In the genomic region with DNA sequence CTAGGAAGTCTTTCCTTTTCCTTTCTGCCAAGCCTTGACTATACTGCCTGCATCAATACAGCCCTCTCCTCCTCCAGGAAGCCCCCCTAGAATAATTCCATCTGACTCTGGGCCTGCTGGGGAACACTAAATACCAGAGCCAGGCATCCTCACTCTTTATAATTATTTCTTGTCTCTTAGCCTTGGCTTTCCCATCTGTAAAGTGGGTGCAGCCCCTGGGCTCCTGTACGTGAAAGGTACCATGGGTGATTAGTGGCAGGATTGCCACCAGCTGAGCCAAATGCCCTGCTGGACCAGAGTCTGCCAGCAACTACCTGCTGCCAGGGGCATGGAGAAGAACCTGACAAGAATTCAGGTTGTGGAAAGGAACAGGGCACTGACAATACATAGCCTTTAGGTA, we compare ENCODE assay signal across 21 cellular contexts. TPM values are rescaled to one million over a fixed set of nuclear protein-coding genes. Genes with fewer than 3 reads are reported as not detected.
DNase-seq lines count a peak whose midpoint lies in the region; ATAC-seq, FAIRE-seq and TF ChIP-seq lines count a peak whose summit lies in the region.
"Had no signal": no experiment of that assay in that cellular context is flagged by ENCODE, and none has a peak within 500 bp of the region (broad histone marks: within the 10 kb centered on the region; RNA-seq: fewer than 3 reads in every experiment).

No MANE protein-coding gene starts in this region.

- no peaks in the 10 kb centered on the region for H3K9me1 ChIP-seq in K562 (ENCODE audit: control insufficient read depth, insufficient read depth, low read length)

- peaks cover 6% of the 10 kb centered on the region for H3K4me1 Mint-ChIP-seq in activated naive CD4-positive, alpha-beta T cell treated with anti-CD3 and anti-CD28 coated beads, Interleukin-2, amount 10 ng/mL, durations not matched to agents 7 days and 5 days
- no peaks in the 10 kb centered on the region for H3K4me1 Mint-ChIP-seq in CD8-positive, alpha-beta T cell (ENCODE audit: low read depth)
- no peaks in the 10 kb centered on the region for H3K4me1 Mint-ChIP-seq in stimulated activated effector memory CD8-positive, alpha-beta T cell treated with anti-CD3 and anti-CD28 coated beads, Interleukin-12 subunit alpha, Interleukin-12 subunit beta, amount 100 ng/mL, for 72 hours
- no peaks in the 10 kb centered on the region for H3K4me1 Mint-ChIP-seq in CD4-positive, alpha-beta T cell (ENCODE audit: low read depth)

- H3K27me3 Mint-ChIP-seq in activated naive CD4-positive, alpha-beta T cell treated with anti-CD3 and anti-CD28 coated beads, Interleukin-2, amount 10 ng/mL, durations not matched to agents 7 days and 5 days, result peaks cover 55% of the 10 kb centered on the region
- H3K27me3 Mint-ChIP-seq in CD8-positive, alpha-beta T cell (ENCODE audit: low read depth), result peaks cover 2% of the 10 kb centered on the region
- H3K27me3 Mint-ChIP-seq in CD4-positive, alpha-beta T cell, result peaks cover 12% of the 10 kb centered on the region

- intact Hi-C loops in CD8-positive, alpha-beta T cell (cut with DNase I, micrococcal nuclease), result no loop called here
- intact Hi-C loops in K562 (cut with micrococcal nuclease), result no loop called here
- intact Hi-C loops in CD4-positive, alpha-beta T cell (cut with DNase I, micrococcal nuclease), result no loop called here

- BruUV-seq in K562 (replicated peaks; lab: Mats Ljungman, UMichigan), result no TSS peak

- H3K9ac ChIP-seq in K562 (ENCODE audit: insufficient read depth in 1 of 2, low read depth in 2 of 2, low read length in 2 of 2), result no peak overlapping the region
- H3K9ac ChIP-seq: KMS-11 had no signal

- peak; percentile 3 for DNase-seq in activated naive CD4-positive, alpha-beta T cell treated with anti-CD3 and anti-CD28 coated beads, Interleukin-2, amount 10 ng/mL, durations not matched to agents 7 days and 5 days
- DNase-seq in activated naive CD4-positive, alpha-beta T cell (lab: John Stamatoyannopoulos, UW), result no peak
- DNase-seq in CD8-positive, alpha-beta T cell, result no peak
- no peak for DNase-seq in K562 (ENCODE audit: extremely low read depth in 1 of 4, low spot score in 3 of 4)
- no peak for DNase-seq in stimulated activated effector memory CD8-positive, alpha-beta T cell treated with anti-CD3 and anti-CD28 coated beads, Interleukin-12 subunit alpha, Interleukin-12 subunit beta, amount 100 ng/mL, for 72 hours (ENCODE audit: low spot score in 2 of 2)
- no peak for DNase-seq in CD4-positive, alpha-beta T cell
- DNase-seq: BE2C; CD8-positive, alpha-beta memory T cell; DMS79; MV-4-11; NCI-H187; NCI-H2107; NCI-H510A; NCI-H748 treated with DMSO at 0.1 percent for 48 hours; NK-92 treated with Interleukin-12 subunit alpha and Interleukin-12 subunit beta, amount 100 ng/mL, for 24 hours; Right ventricle myocardium superior had no signal

- no peaks in the 10 kb centered on the region for H3K9me3 Mint-ChIP-seq in activated naive CD4-positive, alpha-beta T cell treated with anti-CD3 and anti-CD28 coated beads, Interleukin-2, amount 10 ng/mL, durations not matched to agents 7 days and 5 days
- H3K9me3 Mint-ChIP-seq in CD8-positive, alpha-beta T cell, result no peaks in the 10 kb centered on the region
- H3K9me3 Mint-ChIP-seq in stimulated activated effector memory CD8-positive, alpha-beta T cell treated with anti-CD3 and anti-CD28 coated beads, Interleukin-12 subunit alpha, Interleukin-12 subunit beta, amount 100 ng/mL, for 72 hours, result no peaks in the 10 kb centered on the region
- H3K9me3 Mint-ChIP-seq in CD4-positive, alpha-beta T cell, result no peaks in the 10 kb centered on the region
- H3K9me3 Mint-ChIP-seq: CD8-positive, alpha-beta memory T cell had no signal

- H3K27me3 ChIP-seq in CD8-positive, alpha-beta T cell (ENCODE audit: insufficient read depth, low read length), result no peaks in the 10 kb centered on the region
- peaks cover 38 to 65% of the 10 kb centered on the region in 2 experiments for H3K27me3 ChIP-seq in K562 (ENCODE audit: control insufficient read depth in 2 of 2, insufficient read depth in 2 of 2, low read length in 2 of 2)
- H3K27me3 ChIP-seq in CD4-positive, alpha-beta T cell (ENCODE audit: control insufficient read depth, insufficient read depth, low read length), result no peaks in the 10 kb centered on the region
- H3K27me3 ChIP-seq: BE2C, Peyer's patch had no signal

- H3K4me3 Mint-ChIP-seq in activated naive CD4-positive, alpha-beta T cell treated with anti-CD3 and anti-CD28 coated beads, Interleukin-2, amount 10 ng/mL, durations not matched to agents 7 days and 5 days, result no peak overlapping the region
- H3K4me3 Mint-ChIP-seq in CD8-positive, alpha-beta T cell, result no peak overlapping the region
- H3K4me3 Mint-ChIP-seq in stimulated activated effector memory CD8-positive, alpha-beta T cell treated with anti-CD3 and anti-CD28 coated beads, Interleukin-12 subunit alpha, Interleukin-12 subunit beta, amount 100 ng/mL, for 72 hours, result no peak overlapping the region
- no peak overlapping the region for H3K4me3 Mint-ChIP-seq in CD4-positive, alpha-beta T cell
- H3K4me3 Mint-ChIP-seq: CD8-positive, alpha-beta memory T cell had no signal

- no peak overlapping the region for H3K4me3 ChIP-seq in CD8-positive, alpha-beta T cell (ENCODE audit: low read depth, low read length)
- no peak overlapping the region for H3K4me3 ChIP-seq in K562
- H3K4me3 ChIP-seq: Peyer's patch had no signal

- H4K20me1 ChIP-seq in K562 (replicated peaks; ENCODE audit: control insufficient read depth, insufficient read depth, low read length), result 0 out of 2 replicates have a peak, but pooled peaks cover 9% of the 10 kb centered on the region

- no peaks in the 10 kb centered on the region for H3K36me3 ChIP-seq in CD8-positive, alpha-beta T cell (ENCODE audit: insufficient read depth, low read length)
- no peaks in the 10 kb centered on the region for H3K36me3 ChIP-seq in K562 (ENCODE audit: control insufficient read depth, insufficient read depth, low read length)
- H3K36me3 ChIP-seq: BE2C, Peyer's patch had no signal

- POLR2A ChIA-PET in CD8-positive, alpha-beta T cell (lab: Charles Lee), result no interaction called here
- POLR2A ChIA-PET in K562 (lab: Yijun Ruan, JAX), result no interaction called here
- POLR2A ChIA-PET in CD4-positive, alpha-beta T cell (lab: Charles Lee), result no interaction called here

- no peaks in the 10 kb centered on the region for H3K9me3 ChIP-seq in CD8-positive, alpha-beta T cell (ENCODE audit: low read length)
- H3K9me3 ChIP-seq in K562 (replicated peaks; ENCODE audit: control insufficient read depth, insufficient read depth, low read depth, low read length), result no peaks in the 10 kb centered on the region
- no peaks in the 10 kb centered on the region for H3K9me3 ChIP-seq in CD4-positive, alpha-beta T cell (ENCODE audit: control insufficient read depth, low read length)
- H3K9me3 ChIP-seq: BE2C, Peyer's patch had no signal

- no peak for TF ChIP-seq CTCF in CD8-positive, alpha-beta T cell (IDR thresholded peaks at IDR 0.05)
- no peak for TF ChIP-seq CTCF in K562 (IDR thresholded peaks at IDR 0.05 in 2 of 3, conservative IDR thresholded peaks at IDR 0.05 in 1 of 3; ENCODE audit: insufficient read depth in 2 of 3, low read depth in 1 of 3, low read length in 3 of 3)
- TF ChIP-seq CTCF in CD4-positive, alpha-beta T cell (IDR thresholded peaks at IDR 0.05), result no peak

- no peak for TF ChIP-seq POLR2A in K562 (conservative IDR thresholded peaks at IDR 0.05)

- no peak overlapping the region for H3K4me2 ChIP-seq in K562 (ENCODE audit: insufficient read depth, low read length)
- H3K4me2 ChIP-seq: KMS-11 had no signal

- H3K27ac ChIP-seq in CD8-positive, alpha-beta T cell (ENCODE audit: low read depth, low read length), result no peak overlapping the region
- no peak overlapping the region for H3K27ac ChIP-seq in K562 (ENCODE audit: extremely low read depth, low read depth, low read length)
- no peak overlapping the region for H3K27ac ChIP-seq in CD4-positive, alpha-beta T cell (ENCODE audit: low read depth, low read length)
- H3K27ac ChIP-seq: KMS-11, Peyer's patch had no signal

- in situ Hi-C loops in K562 (cut with MboI), result no loop called here

- H3K4me1 ChIP-seq in CD8-positive, alpha-beta T cell (ENCODE audit: insufficient read depth, low read length), result no peaks in the 10 kb centered on the region
- H3K4me1 ChIP-seq in K562 (replicated peaks in 1 of 2; ENCODE audit: control insufficient read depth in 2 of 2, insufficient read depth in 2 of 2, low read length in 2 of 2), result no peaks in the 10 kb centered on the region; a peak in 2 of 5 replicates
- H3K4me1 ChIP-seq: BE2C, Peyer's patch had no signal

- TF ChIP-seq RAD21 in K562 (CRISPR knock-in tag; conservative IDR thresholded peaks at IDR 0.05 in 1 of 2, IDR thresholded peaks at IDR 0.05 in 1 of 2), result no peak

- H3K27ac Mint-ChIP-seq in activated naive CD4-positive, alpha-beta T cell treated with anti-CD3 and anti-CD28 coated beads, Interleukin-2, amount 10 ng/mL, durations not matched to agents 7 days and 5 days, result no peak overlapping the region
- H3K27ac Mint-ChIP-seq in CD8-positive, alpha-beta T cell, result peak overlapping the region; percentile 49
- peak overlapping the region; percentile 5 for H3K27ac Mint-ChIP-seq in stimulated activated effector memory CD8-positive, alpha-beta T cell treated with anti-CD3 and anti-CD28 coated beads, Interleukin-12 subunit alpha, Interleukin-12 subunit beta, amount 100 ng/mL, for 72 hours
- no peak overlapping the region for H3K27ac Mint-ChIP-seq in CD4-positive, alpha-beta T cell

- no peaks in the 10 kb centered on the region for H3K79me2 ChIP-seq in K562 (ENCODE audit: control insufficient read depth, insufficient read depth, low read length)

- WGBS in K562 (ENCODE audit: insufficient coverage, low coverage, missing lambda C conversion rate), result 0% methylated on average over 1 of the region's 1 CpG

- FAIRE-seq in K562 (lab: Jason Lieb, UNC), result no peak
- FAIRE-seq: A204.1 had no signal

- ATAC-seq in CD8-positive, alpha-beta T cell, result no peak
- ATAC-seq in K562 (no peak), HG02642 (IDR thresholded peaks at IDR 0.05; ENCODE audit: poor library complexity, unreplicated experiment) (no peak)
- ATAC-seq in stimulated activated effector memory CD8-positive, alpha-beta T cell treated with anti-CD3 and anti-CD28 coated beads, Interleukin-12 subunit alpha, Interleukin-12 subunit beta, amount 100 ng/mL, for 72 hours, result no peak
- ATAC-seq in CD4-positive, alpha-beta T cell (ENCODE audit: poor library complexity), result no peak

- no peaks in the 10 kb centered on the region for H3K36me3 Mint-ChIP-seq in activated naive CD4-positive, alpha-beta T cell treated with anti-CD3 and anti-CD28 coated beads, Interleukin-2, amount 10 ng/mL, durations not matched to agents 7 days and 5 days
- no peaks in the 10 kb centered on the region for H3K36me3 Mint-ChIP-seq in CD8-positive, alpha-beta T cell
- H3K36me3 Mint-ChIP-seq in stimulated activated effector memory CD8-positive, alpha-beta T cell treated with anti-CD3 and anti-CD28 coated beads, Interleukin-12 subunit alpha, Interleukin-12 subunit beta, amount 100 ng/mL, for 72 hours, result no peaks in the 10 kb centered on the region
- no peaks in the 10 kb centered on the region for H3K36me3 Mint-ChIP-seq in CD4-positive, alpha-beta T cell (ENCODE audit: low read depth)

- CTCF ChIA-PET in activated naive CD4-positive, alpha-beta T cell treated with anti-CD3 and anti-CD28 coated beads, Interleukin-2, amount 10 ng/mL, durations not matched to agents 7 days and 5 days (lab: Charles Lee), result interaction anchor here (1.4 kb wide), 1 partner anchor 60 kb away, joined by 3 read pairs; no protein-coding TSS in a partner anchor
- CTCF ChIA-PET in CD8-positive, alpha-beta T cell (lab: Charles Lee), result no interaction called here
- CTCF ChIA-PET in K562 (lab: Yijun Ruan, JAX; ENCODE audit: low intra/inter-chr PET ratio), result no interaction called here
- CTCF ChIA-PET in CD4-positive, alpha-beta T cell (lab: Charles Lee), result no interaction called here

- no peak for TF ChIP-seq EP300 in K562 (IDR thresholded peaks at IDR 0.05; ENCODE audit: low read length)

- H2AFZ ChIP-seq in K562 (ENCODE audit: low read depth, low read length), result no peak overlapping the region

RNA-seq across cellular contexts. Expression of a gene that starts 58.7 kb away (rescaled TPM):
- 1 to 10 TPM; 1.7 to 1.9 TPM for total RNA-seq in CD8-positive, alpha-beta T cell
- total RNA-seq in K562 (2011; cell fraction: chromatin; rRNA removed; ENCODE audit: low replicate concordance), result 0.72 and 0.77 TPM in 2 replicates
- 0.17 and 0.79 TPM in 2 replicates for total RNA-seq in K562 (2011; cell fraction: nucleolus; rRNA removed)
- total RNA-seq in K562 (2011; cell fraction: nucleoplasm; rRNA removed), result 0.66 and 0.76 TPM in 2 replicates
- total RNA-seq in K562 (2014; rRNA removed) (0.12 and 0.45 TPM in 2 replicates), K562 (2014; rRNA removed; fragmentation: Illumina TruSeq; extraction: Trizol) (0.11 and 0.13 TPM in 2 replicates), K562 (2015; rRNA removed; fragmentation: Illumina TruSeq; extraction: Trizol) (0.26 and 0.29 TPM in 2 replicates), K562 (2021) (0.20 and 0.31 TPM in 2 replicates)
- polyA plus RNA-seq in K562 (2011; rRNA removed) (0.14 and 0.47 TPM in 2 replicates), K562 (2014; fragmentation: Illumina TruSeq; extraction: Trizol) (0.21 and 0.54 TPM in 2 replicates), K562 (2014; fragmentation: Nextera tagmentation; extraction: Ambion mirVana) (under 1 TPM in 1 of 2 experiments, not detected in 1; 0.01 TPM), K562 (2014; rRNA removed) (0.12 and 0.42 TPM in 2 replicates)
- polyA plus RNA-seq in K562 (2011; cell fraction: cytosol; rRNA removed), result 0.22 and 0.24 TPM in 2 replicates
- 1.2 and 1.8 TPM in 2 replicates for polyA plus RNA-seq in K562 (2011; cell fraction: nucleus; rRNA removed)
- polyA plus RNA-seq in K562 (2012), result 0.26 and 0.96 TPM in 2 replicates
- polyA minus RNA-seq in K562 (2011; rRNA and poly(A)+ RNA removed), result not detected in 2 replicates
- polyA minus RNA-seq in K562 (2011; cell fraction: cytosol; rRNA and poly(A)+ RNA removed), result not detected in 2 replicates
- 0.40 and 0.89 TPM in 2 replicates for polyA minus RNA-seq in K562 (2011; cell fraction: nucleus; rRNA and poly(A)+ RNA removed)
- under 1 TPM; 0.19 to 0.45 TPM for total RNA-seq in CD4-positive, alpha-beta T cell
- total RNA-seq: H4 had no signal

Comparison
In these comparisons a context has a peak if more than half of its experiments do, and no peak if none do; other contexts are left out.
1. H3K27ac Mint-ChIP-seq: peak in CD8-positive, alpha-beta T cell (single experiment) and stimulated activated effector memory CD8-positive, alpha-beta T cell treated with anti-CD3 and anti-CD28 coated beads, Interleukin-12 subunit alpha, Interleukin-12 subunit beta, amount 100 ng/mL, for 72 hours (single experiment); none in activated naive CD4-positive, alpha-beta T cell treated with anti-CD3 and anti-CD28 coated beads, Interleukin-2, amount 10 ng/mL, durations not matched to agents 7 days and 5 days (single experiment) and CD4-positive, alpha-beta T cell (single experiment).